ENCODE assay signal across 9 cellular contexts in the genomic region with DNA sequence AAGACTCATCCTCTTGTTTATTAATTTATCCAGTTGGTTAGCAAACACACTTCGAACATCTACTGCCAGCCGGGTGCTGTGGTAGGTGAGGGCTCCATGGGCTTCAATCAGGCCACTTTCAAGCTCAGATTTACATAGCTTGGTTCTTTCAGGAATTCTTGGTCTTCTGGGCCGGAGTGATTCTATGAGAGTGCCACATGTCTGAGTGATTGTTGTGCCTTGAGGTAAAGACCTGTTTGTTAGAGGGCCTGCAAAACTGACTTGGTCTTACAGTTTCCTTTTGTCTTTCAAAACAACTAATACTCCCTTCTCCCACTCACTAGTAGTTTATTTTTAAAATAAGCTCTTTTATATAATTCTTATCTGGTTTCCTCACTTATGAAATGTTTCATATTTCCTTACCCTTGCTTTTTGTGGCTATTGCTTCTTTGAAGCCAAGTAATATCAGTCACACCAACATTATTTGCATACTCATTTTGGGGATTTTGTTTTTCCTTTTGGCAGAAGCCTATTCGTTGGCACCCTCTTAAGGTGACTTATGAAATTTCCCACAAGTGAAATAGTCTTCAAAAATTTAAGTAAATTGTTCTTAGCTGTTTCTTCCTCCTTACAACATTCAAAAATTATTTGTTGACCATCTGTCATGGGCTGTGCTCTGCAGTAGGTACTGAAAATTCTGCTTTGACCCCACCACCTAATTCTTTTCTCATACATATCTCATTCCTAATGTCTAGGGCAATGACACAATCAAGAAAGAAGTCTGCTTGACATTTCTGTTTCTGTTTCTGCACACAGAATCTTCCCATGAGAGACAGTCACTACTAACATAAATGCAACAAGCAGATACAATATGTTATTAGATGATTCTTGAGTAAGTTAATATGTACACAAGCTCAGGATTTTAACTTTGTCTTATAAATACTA.
DNase-seq lines count a peak whose midpoint lies in the region; ATAC-seq and TF ChIP-seq lines count a peak whose summit lies in the region.
"Had no signal": no experiment of that assay in that cellular context is flagged by ENCODE, and none has a peak within 500 bp of the region (broad histone marks: within the 10 kb centered on the region; RNA-seq: fewer than 3 reads in every experiment).

No MANE protein-coding gene starts in this region.

- in situ Hi-C loops in GM13977 (cut with MboI; ENCODE audit: low pct_unique_long_range_greater_than_20kb, low sequenced_read_pairs, unreplicated experiment) = no loop called here

- DNase-seq in GM13977 (ENCODE audit: low spot score) (peak; percentile 44), foreskin fibroblast (peak; percentile 5 to 12), activated gamma-delta T cell treated with Interleukin-2 at 50 U/mL for 16 hours (no peak), NCI-H2081 (lab: John Stamatoyannopoulos, UW) (no peak), foreskin melanocyte (no peak), dedifferentiated amniotic fluid mesenchymal stem cell (ENCODE audit: extremely low spot score) (no peak)
- DNase-seq: activated naive CD8-positive, alpha-beta T cell treated with anti-CD3 and anti-CD28 coated beads, Interleukin-2, amount 10 ng/mL, durations not matched to agents 7 days and 5 days had no signal

- peak; percentile 70 for ATAC-seq in GM21515 (IDR thresholded peaks at IDR 0.05; ENCODE audit: unreplicated experiment)
- peak; percentile 73 for ATAC-seq in HG03575 (IDR thresholded peaks at IDR 0.05; ENCODE audit: extremely low read depth, insufficient number of reproducible peaks, low FRiP score, unreplicated experiment)

- TF ChIP-seq CTCF in GM13977 (IDR thresholded peaks at IDR 0.05; ENCODE audit: extremely low read depth, insufficient read depth, missing control alignments) (peak; percentile 45), foreskin fibroblast (IDR thresholded peaks at IDR 0.05; ENCODE audit: low read depth, low read length) (no peak)

- H3K4me3 ChIP-seq in foreskin fibroblast (ENCODE audit: low read depth in 1 of 2, low read length in 2 of 2) = no peak overlapping the region

Comparison
In these comparisons a context has a peak if more than half of its experiments do, and no peak if none do; other contexts are left out.
1. DNase-seq: peak in GM13977 (single experiment) and foreskin fibroblast (2 of 2); none in activated gamma-delta T cell treated with Interleukin-2 at 50 U/mL for 16 hours (single experiment), NCI-H2081 (0 of 2), foreskin melanocyte (single experiment) and dedifferentiated amniotic fluid mesenchymal stem cell (single experiment).